ENCODE assay signal across 14 cellular contexts in the genomic region with DNA sequence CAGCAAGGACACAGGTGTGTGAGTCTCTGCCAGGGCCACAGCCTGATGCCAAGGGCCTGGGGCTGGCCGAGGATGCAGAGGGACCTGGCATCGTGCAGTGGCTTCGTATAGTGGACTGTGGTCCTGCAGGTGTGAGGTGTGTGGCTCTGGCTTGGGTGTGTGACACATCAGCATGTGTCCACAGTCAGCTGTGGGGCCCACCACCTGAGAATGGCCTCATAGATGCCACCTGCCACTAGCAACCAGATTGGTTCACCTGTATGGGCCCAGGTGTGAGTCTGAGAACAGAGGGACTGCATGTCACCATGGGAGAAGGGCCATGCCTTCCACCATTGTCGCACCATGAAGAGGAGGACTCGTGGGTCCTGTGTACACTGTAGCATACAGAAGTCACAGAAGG. TPM values are rescaled to one million over a fixed set of nuclear protein-coding genes. Genes with fewer than 3 reads are reported as not detected.
DNase-seq lines count a peak whose midpoint lies in the region; ATAC-seq, FAIRE-seq and TF ChIP-seq lines count a peak whose summit lies in the region.
"Had no signal": no experiment of that assay in that cellular context is flagged by ENCODE, and none has a peak within 500 bp of the region (broad histone marks: within the 10 kb centered on the region; RNA-seq: fewer than 3 reads in every experiment).

No MANE protein-coding gene starts in this region.

- 93% methylated on average over 5 of the region's 5 CpGs for WGBS in liver
- WGBS in HepG2 (ENCODE audit: low lambda C conversion rate): 45% methylated on average over 2 of the region's 5 CpGs
- 81 to 89% methylated on average over 5 of the region's 5 CpGs for WGBS in sigmoid colon, 2 donors

- H3K79me2 ChIP-seq in HepG2 (ENCODE audit: insufficient read depth, low read length): no peaks in the 10 kb centered on the region

- POLR2A ChIA-PET in HepG2 (lab: Yijun Ruan, JAX): no interaction called here

- TF ChIP-seq EP300 in HepG2 (IDR thresholded peaks at IDR 0.05; ENCODE audit: low read depth in 2 of 2, low read length in 2 of 2) (no peak), HepG2 (CRISPR knock-in tag; IDR thresholded peaks at IDR 0.05; ENCODE audit: borderline replicate concordance) (no peak), sigmoid colon (IDR thresholded peaks at IDR 0.05) (no peak)

- H3K27me3 ChIP-seq in liver (ENCODE audit: control insufficient read depth in 4 of 4, insufficient read depth in 4 of 4, low read length in 3 of 4) (peaks cover 0 to 6% (median 1%) of the 10 kb centered on the region in 4 donors), HepG2 (ENCODE audit: control insufficient read depth in 1 of 2, insufficient read depth in 2 of 2, low read length in 2 of 2) (peaks cover 4 to 20% of the 10 kb centered on the region in 2 experiments; a peak in 3 of 5 replicates), left lung (peaks cover 5 to 44% of the 10 kb centered on the region in 2 donors), sigmoid colon (no peaks in the 10 kb centered on the region)

- H3K4me1 ChIP-seq in liver (ENCODE audit: control insufficient read depth in 4 of 4, insufficient read depth in 4 of 4, low read length in 3 of 4): peaks cover 9 to 29% (median 13%) of the 10 kb centered on the region in 4 donors
- peaks cover 24% of the 10 kb centered on the region for H3K4me1 ChIP-seq in HepG2 (ENCODE audit: insufficient read depth, low read length)
- peaks cover 5 to 38% of the 10 kb centered on the region in 2 donors for H3K4me1 ChIP-seq in left lung
- H3K4me1 ChIP-seq in sigmoid colon: peaks cover 0 to 61% (median 51%) of the 10 kb centered on the region in 4 donors

- peak overlapping the region; percentile 33 to 56 for H3K27ac ChIP-seq in liver (ENCODE audit: low read depth in 1 of 2, low read length in 2 of 2)
- no peak overlapping the region for H3K27ac ChIP-seq in HepG2 (ENCODE audit: extremely low read length, insufficient read depth, low read length)
- peak overlapping the region; percentile 55 to 69 for H3K27ac ChIP-seq in left lung
- peak overlapping the region; percentile 90 to 94 (median 92) for H3K27ac ChIP-seq in sigmoid colon

- in situ Hi-C loops in HepG2 (cut with HindIII; ENCODE audit: extremely low pct_ligation_motif_present, low pct_unique_long_range_greater_than_20kb) (no loop called here), G401 (cut with HindIII; ENCODE audit: low sequenced_read_pairs) (no loop called here)

- no peak for FAIRE-seq in HepG2 (lab: Jason Lieb, UNC)
- FAIRE-seq: astrocyte had no signal

- H3K4me2 ChIP-seq in HepG2 (ENCODE audit: low read depth, low read length): no peak overlapping the region

- H3K4me3 ChIP-seq in liver (ENCODE audit: low read depth in 1 of 3, low read length in 3 of 3) (no peak overlapping the region), HepG2 (replicated peaks in 1 of 3; ENCODE audit: insufficient read depth in 1 of 3, low read depth in 2 of 3, low read length in 3 of 3) (no peak overlapping the region), left lung (peak overlapping the region in 1 of 2 donors; percentile 33), sigmoid colon (peak overlapping the region; percentile 60 to 86 (median 67))

- intact Hi-C loops in HepG2 (cut with micrococcal nuclease; ENCODE audit: unreplicated experiment): loop anchor here (5.0 kb wide), 1 partner anchor 69 kb away; no protein-coding TSS in a partner anchor
- intact Hi-C loops in left lung (cut with DNase I): no loop called here
- intact Hi-C loops in sigmoid colon (cut with DNase I): no loop called here

- H3K9me3 ChIP-seq in liver (ENCODE audit: control insufficient read depth in 4 of 4, low read length in 3 of 4): no peaks in the 10 kb centered on the region
- H3K9me3 ChIP-seq in HepG2 (ENCODE audit: low read length): no peaks in the 10 kb centered on the region
- H3K9me3 ChIP-seq in left lung: no peaks in the 10 kb centered on the region
- H3K9me3 ChIP-seq in sigmoid colon: no peaks in the 10 kb centered on the region

- ATAC-seq in HepG2: no peak
- no peak for ATAC-seq in left lung
- ATAC-seq: sciatic nerve had no signal

- BruUV-seq in HepG2 (replicated peaks; lab: Mats Ljungman, UMichigan): no TSS peak

- no peaks in the 10 kb centered on the region for H4K20me1 ChIP-seq in HepG2 (ENCODE audit: insufficient read depth, low read length)

- CTCF ChIA-PET in HepG2 (lab: Yijun Ruan, JAX; ENCODE audit: low intra/inter-chr PET ratio, low total read pairs): no interaction called here

- DNase-seq in HepG2 (ENCODE audit: low spot score): no peak
- no peak for DNase-seq in left lung
- no peak for DNase-seq in sigmoid colon
- DNase-seq in midbrain (lab: John Stamatoyannopoulos, UW): no peak
- DNase-seq in NCI-H226: no peak
- DNase-seq in NCI-H2196 treated with DMSO at 0.1 percent for 48 hours (lab: John Stamatoyannopoulos, UW; ENCODE audit: unreplicated experiment): no peak
- DNase-seq in G401 (ENCODE audit: low spot score): no peak
- DNase-seq: KG1, NCI-H187 treated with DMSO at 0.1 percent for 48 hours had no signal

- no peak overlapping the region for H2AFZ ChIP-seq in HepG2 (ENCODE audit: low read length)

- no peak overlapping the region for H3K9ac ChIP-seq in liver (ENCODE audit: low read depth in 1 of 2, low read length in 2 of 2)
- H3K9ac ChIP-seq in HepG2 (ENCODE audit: insufficient read depth, low read depth, low read length): no peak overlapping the region

- H3K36me3 ChIP-seq in liver (ENCODE audit: control insufficient read depth in 4 of 4, insufficient read depth in 3 of 4, low read depth in 1 of 4, low read length in 3 of 4) (no peaks in the 10 kb centered on the region), HepG2 (replicated peaks in 1 of 2; ENCODE audit: control insufficient read depth in 1 of 2, insufficient read depth in 2 of 2, low read length in 2 of 2) (no peaks in the 10 kb centered on the region), left lung (no peaks in the 10 kb centered on the region), sigmoid colon (no peaks in the 10 kb centered on the region)

- TF ChIP-seq CTCF in liver (IDR thresholded peaks at IDR 0.05; ENCODE audit: low read depth, low read length, missing input control) (no peak), HepG2 (CRISPR knock-in tag; IDR thresholded peaks at IDR 0.05) (no peak), left lung (IDR thresholded peaks at IDR 0.05) (no peak), sigmoid colon (IDR thresholded peaks at IDR 0.05) (no peak)

- TF ChIP-seq RAD21 in liver (IDR thresholded peaks at IDR 0.05) (no peak), HepG2 (CRISPR knock-in tag; IDR thresholded peaks at IDR 0.05) (no peak)

- TF ChIP-seq POLR2A in HepG2 (IDR thresholded peaks at IDR 0.05; ENCODE audit: insufficient read depth in 1 of 2, low read depth in 2 of 2, low read length in 2 of 2) (no peak), sigmoid colon (IDR thresholded peaks at IDR 0.05) (no peak)

RNA-seq across cellular contexts. Expression of a gene that starts 2.4 kb away (rescaled TPM):
- total RNA-seq in liver (1 to 10 TPM; 2.7 to 3.0 TPM), HepG2 (2016; rRNA removed; fragmentation: Illumina TruSeq; extraction: Trizol) (not detected in 2 replicates), left lung (10 to 100 TPM; 40.2 to 91.3 TPM), sigmoid colon (100 to 1,000 TPM; 441 to 736 (median 473) TPM)
- polyA plus RNA-seq in liver (1 to 10 TPM; 9.7 to 10.0 TPM), HepG2 (2011; rRNA removed) (not detected in 2 replicates), sigmoid colon (10 to 100 TPM; 24.6 to 93.9 (median 29.9) TPM)
- total RNA-seq in HepG2 (2016; cell fraction: cytosol; rRNA removed; fragmentation: Illumina TruSeq; extraction: Trizol; ENCODE audit: low read depth): not detected in 2 replicates
- not detected in 2 replicates for total RNA-seq in HepG2 (2016; cell fraction: insoluble cytoplasmic fraction; rRNA removed; fragmentation: Illumina TruSeq; extraction: Trizol)
- not detected in 2 replicates for total RNA-seq in HepG2 (2016; cell fraction: membrane; rRNA removed; fragmentation: Illumina TruSeq; extraction: Trizol)
- total RNA-seq in HepG2 (2016; cell fraction: nucleus; rRNA removed; fragmentation: Illumina TruSeq; extraction: Trizol): not detected in 2 replicates
- polyA plus RNA-seq in HepG2 (2011; cell fraction: cytosol; rRNA removed): not detected in 2 replicates
- polyA plus RNA-seq in HepG2 (2011; cell fraction: nucleus; rRNA removed): not detected in 2 replicates
- not detected in 2 replicates for polyA plus RNA-seq in HepG2 (2012)
- polyA plus RNA-seq in HepG2 (2016; cell fraction: cytosol; fragmentation: Illumina TruSeq; extraction: Trizol; ENCODE audit: low read depth): not detected in 2 replicates
- polyA plus RNA-seq in HepG2 (2016; cell fraction: insoluble cytoplasmic fraction; fragmentation: Illumina TruSeq; extraction: Trizol; ENCODE audit: low read depth): not detected in 2 replicates
- polyA plus RNA-seq in HepG2 (2016; cell fraction: membrane; fragmentation: Illumina TruSeq; extraction: Trizol; ENCODE audit: low read depth): not detected in 2 replicates
- polyA plus RNA-seq in HepG2 (2016; cell fraction: nucleus; fragmentation: Illumina TruSeq; extraction: Trizol; ENCODE audit: insufficient read depth, low read depth): not detected in 2 replicates
- polyA minus RNA-seq in HepG2 (2011; rRNA and poly(A)+ RNA removed; ENCODE audit: low replicate concordance): not detected in 2 replicates
- polyA minus RNA-seq in HepG2 (2011; cell fraction: cytosol; rRNA and poly(A)+ RNA removed): not detected in 2 replicates
- not detected in 2 replicates for polyA minus RNA-seq in HepG2 (2011; cell fraction: nucleus; rRNA and poly(A)+ RNA removed)
- total RNA-seq in G401 (2014; rRNA removed; shearing (Covaris generic)): 31.7 and 68.9 TPM in 2 replicates
- total RNA-seq: Daoy had no signal

RNA-seq across cellular contexts. Expression of a gene that starts 10.6 kb away (rescaled TPM):
- total RNA-seq in liver (10 to 100 TPM in 1 of 2 donors, 1 to 10 TPM in 1; 7.0 to 43.0 TPM), HepG2 (2016; rRNA removed; fragmentation: Illumina TruSeq; extraction: Trizol) (0.24 and 0.31 TPM in 2 replicates), left lung (100 to 1,000 TPM; 206 to 317 TPM), sigmoid colon (10 to 100 TPM; 14.3 to 20.7 (median 16.6) TPM)
- polyA plus RNA-seq in liver (10 to 100 TPM in 1 of 2 donors, 1 to 10 TPM in 1; 7.1 to 14.2 TPM), HepG2 (2011; rRNA removed) (0.77 and 0.97 TPM in 2 replicates), sigmoid colon (100 to 1,000 TPM; 170 to 616 (median 178) TPM)
- 0.18 and 0.40 TPM in 2 replicates for total RNA-seq in HepG2 (2016; cell fraction: cytosol; rRNA removed; fragmentation: Illumina TruSeq; extraction: Trizol; ENCODE audit: low read depth)
- 0.30 and 0.37 TPM in 2 replicates for total RNA-seq in HepG2 (2016; cell fraction: insoluble cytoplasmic fraction; rRNA removed; fragmentation: Illumina TruSeq; extraction: Trizol)
- total RNA-seq in HepG2 (2016; cell fraction: membrane; rRNA removed; fragmentation: Illumina TruSeq; extraction: Trizol): 0.22 TPM in 1 of 2 replicates, not detected in the other
- 0.44 TPM in 1 of 2 replicates, not detected in the other for total RNA-seq in HepG2 (2016; cell fraction: nucleus; rRNA removed; fragmentation: Illumina TruSeq; extraction: Trizol)
- 0.38 and 0.83 TPM in 2 replicates for polyA plus RNA-seq in HepG2 (2011; cell fraction: cytosol; rRNA removed)
- 0.21 and 0.35 TPM in 2 replicates for polyA plus RNA-seq in HepG2 (2011; cell fraction: nucleus; rRNA removed)
- 0.31 and 0.39 TPM in 2 replicates for polyA plus RNA-seq in HepG2 (2012)
- polyA plus RNA-seq in HepG2 (2016; cell fraction: cytosol; fragmentation: Illumina TruSeq; extraction: Trizol; ENCODE audit: low read depth): not detected in 2 replicates
- polyA plus RNA-seq in HepG2 (2016; cell fraction: insoluble cytoplasmic fraction; fragmentation: Illumina TruSeq; extraction: Trizol; ENCODE audit: low read depth): 0.26 and 0.46 TPM in 2 replicates
- polyA plus RNA-seq in HepG2 (2016; cell fraction: membrane; fragmentation: Illumina TruSeq; extraction: Trizol; ENCODE audit: low read depth): 0.13 TPM in 1 of 2 replicates, not detected in the other
- 0.60 and 1.7 TPM in 2 replicates for polyA plus RNA-seq in HepG2 (2016; cell fraction: nucleus; fragmentation: Illumina TruSeq; extraction: Trizol; ENCODE audit: insufficient read depth, low read depth)
- 0.56 and 17.3 TPM in 2 replicates for polyA minus RNA-seq in HepG2 (2011; rRNA and poly(A)+ RNA removed; ENCODE audit: low replicate concordance)
- polyA minus RNA-seq in HepG2 (2011; cell fraction: cytosol; rRNA and poly(A)+ RNA removed): not detected in 2 replicates
- 0.26 TPM in 1 of 2 replicates, not detected in the other for polyA minus RNA-seq in HepG2 (2011; cell fraction: nucleus; rRNA and poly(A)+ RNA removed)
- 240 and 383 TPM in 2 replicates for total RNA-seq in G401 (2014; rRNA removed; shearing (Covaris generic))

RNA-seq across cellular contexts. Expression of a gene that starts 29.8 kb away (rescaled TPM):
- total RNA-seq in liver (not detected), HepG2 (2016; rRNA removed; fragmentation: Illumina TruSeq; extraction: Trizol) (1.7 and 3.2 TPM in 2 replicates), left lung (under 1 TPM; 0.39 to 0.79 TPM), sigmoid colon (not detected)
- polyA plus RNA-seq in liver (not detected), HepG2 (2011; rRNA removed) (1.0 and 1.3 TPM in 2 replicates), sigmoid colon (1 to 10 TPM in 1 of 3 donors, under 1 TPM in 1, not detected in 1; 0.12 to 1.4 TPM)
- total RNA-seq in HepG2 (2016; cell fraction: cytosol; rRNA removed; fragmentation: Illumina TruSeq; extraction: Trizol; ENCODE audit: low read depth): 1.4 and 1.6 TPM in 2 replicates
- 1.6 and 2.3 TPM in 2 replicates for total RNA-seq in HepG2 (2016; cell fraction: insoluble cytoplasmic fraction; rRNA removed; fragmentation: Illumina TruSeq; extraction: Trizol)
- total RNA-seq in HepG2 (2016; cell fraction: membrane; rRNA removed; fragmentation: Illumina TruSeq; extraction: Trizol): 2.0 and 2.8 TPM in 2 replicates
- 2.1 and 2.7 TPM in 2 replicates for total RNA-seq in HepG2 (2016; cell fraction: nucleus; rRNA removed; fragmentation: Illumina TruSeq; extraction: Trizol)
- polyA plus RNA-seq in HepG2 (2011; cell fraction: cytosol; rRNA removed): 0.65 and 1.2 TPM in 2 replicates
- 3.3 and 3.6 TPM in 2 replicates for polyA plus RNA-seq in HepG2 (2011; cell fraction: nucleus; rRNA removed)
- 0.36 and 1.2 TPM in 2 replicates for polyA plus RNA-seq in HepG2 (2012)
- polyA plus RNA-seq in HepG2 (2016; cell fraction: cytosol; fragmentation: Illumina TruSeq; extraction: Trizol; ENCODE audit: low read depth): 1.1 TPM in 2 replicates
- 1.4 and 3.2 TPM in 2 replicates for polyA plus RNA-seq in HepG2 (2016; cell fraction: insoluble cytoplasmic fraction; fragmentation: Illumina TruSeq; extraction: Trizol; ENCODE audit: low read depth)
- 1.4 and 1.7 TPM in 2 replicates for polyA plus RNA-seq in HepG2 (2016; cell fraction: membrane; fragmentation: Illumina TruSeq; extraction: Trizol; ENCODE audit: low read depth)
- polyA plus RNA-seq in HepG2 (2016; cell fraction: nucleus; fragmentation: Illumina TruSeq; extraction: Trizol; ENCODE audit: insufficient read depth, low read depth): 4.1 and 5.7 TPM in 2 replicates
- 1.3 and 2.4 TPM in 2 replicates for polyA minus RNA-seq in HepG2 (2011; rRNA and poly(A)+ RNA removed; ENCODE audit: low replicate concordance)
- 0.62 and 0.69 TPM in 2 replicates for polyA minus RNA-seq in HepG2 (2011; cell fraction: cytosol; rRNA and poly(A)+ RNA removed)
- 1.4 and 1.7 TPM in 2 replicates for polyA minus RNA-seq in HepG2 (2011; cell fraction: nucleus; rRNA and poly(A)+ RNA removed)
- total RNA-seq in G401 (2014; rRNA removed; shearing (Covaris generic)): 1.9 and 7.0 TPM in 2 replicates
- total RNA-seq: mesenteric fat pad, sciatic nerve had no signal

RNA-seq across cellular contexts. Expression of a gene that starts 50.3 kb away (rescaled TPM):
- 1 to 10 TPM in 1 of 2 donors, not detected in 1; 1.6 TPM for total RNA-seq in liver
- polyA plus RNA-seq in liver: under 1 TPM in 1 of 2 donors, not detected in 1; 0.36 TPM
- 2.8 and 3.3 TPM in 2 replicates for total RNA-seq in HepG2 (2016; rRNA removed; fragmentation: Illumina TruSeq; extraction: Trizol)
- total RNA-seq in HepG2 (2016; cell fraction: cytosol; rRNA removed; fragmentation: Illumina TruSeq; extraction: Trizol; ENCODE audit: low read depth): 6.4 and 6.6 TPM in 2 replicates
- 2.5 and 4.8 TPM in 2 replicates for total RNA-seq in HepG2 (2016; cell fraction: insoluble cytoplasmic fraction; rRNA removed; fragmentation: Illumina TruSeq; extraction: Trizol)
- total RNA-seq in HepG2 (2016; cell fraction: membrane; rRNA removed; fragmentation: Illumina TruSeq; extraction: Trizol): 4.6 and 6.3 TPM in 2 replicates
- total RNA-seq in HepG2 (2016; cell fraction: nucleus; rRNA removed; fragmentation: Illumina TruSeq; extraction: Trizol): 3.4 and 3.9 TPM in 2 replicates
- polyA plus RNA-seq in HepG2 (2011; rRNA removed): 2.5 and 3.2 TPM in 2 replicates
- 4.3 and 4.5 TPM in 2 replicates for polyA plus RNA-seq in HepG2 (2011; cell fraction: cytosol; rRNA removed)
- 1.1 and 1.5 TPM in 2 replicates for polyA plus RNA-seq in HepG2 (2011; cell fraction: nucleus; rRNA removed)
- 1.5 and 3.1 TPM in 2 replicates for polyA plus RNA-seq in HepG2 (2012)
- 7.0 and 8.9 TPM in 2 replicates for polyA plus RNA-seq in HepG2 (2016; cell fraction: cytosol; fragmentation: Illumina TruSeq; extraction: Trizol; ENCODE audit: low read depth)
- polyA plus RNA-seq in HepG2 (2016; cell fraction: insoluble cytoplasmic fraction; fragmentation: Illumina TruSeq; extraction: Trizol; ENCODE audit: low read depth): 3.1 and 5.6 TPM in 2 replicates
- 4.1 and 4.8 TPM in 2 replicates for polyA plus RNA-seq in HepG2 (2016; cell fraction: membrane; fragmentation: Illumina TruSeq; extraction: Trizol; ENCODE audit: low read depth)
- 2.8 TPM in 1 of 2 replicates, not detected in the other for polyA plus RNA-seq in HepG2 (2016; cell fraction: nucleus; fragmentation: Illumina TruSeq; extraction: Trizol; ENCODE audit: insufficient read depth, low read depth)
- 14.8 TPM in 1 of 2 replicates, not detected in the other for polyA minus RNA-seq in HepG2 (2011; rRNA and poly(A)+ RNA removed; ENCODE audit: low replicate concordance)
- polyA minus RNA-seq in HepG2 (2011; cell fraction: cytosol; rRNA and poly(A)+ RNA removed): not detected in 2 replicates
- polyA minus RNA-seq in HepG2 (2011; cell fraction: nucleus; rRNA and poly(A)+ RNA removed): 1.2 TPM in 1 of 2 replicates, not detected in the other
- total RNA-seq in left lung: 100 to 1,000 TPM in 1 of 2 donors, 10 to 100 TPM in 1; 63.2 to 120 TPM
- total RNA-seq in sigmoid colon: 10 to 100 TPM in 1 of 4 donors, 1 to 10 TPM in 1, not detected in 2; 5.8 to 18.2 TPM
- polyA plus RNA-seq in sigmoid colon: 1,000 to 10,000 TPM in 2 of 3 donors, 100 to 1,000 TPM in 1; 704 to 2,364 (median 1,405) TPM
- not detected in 2 replicates for total RNA-seq in G401 (2014; rRNA removed; shearing (Covaris generic))

Comparison
In these comparisons a context has a peak if more than half of its experiments do, and no peak if none do; other contexts are left out.
1. RNA of a gene that starts 10.6 kb away (total RNA-seq): 206 to 317 TPM in left lung, 240 to 383 TPM in G401, 7.0 to 43.0 TPM in liver and 14.3 to 20.7 TPM in sigmoid colon; 0.18 to 0.44 TPM in HepG2; every median in the first group is over 4 times any median in the second.
2. H3K4me3 ChIP-seq: peak in sigmoid colon (4 of 4); none in liver (0 of 3) and HepG2 (0 of 3).